In the genomic region with DNA sequence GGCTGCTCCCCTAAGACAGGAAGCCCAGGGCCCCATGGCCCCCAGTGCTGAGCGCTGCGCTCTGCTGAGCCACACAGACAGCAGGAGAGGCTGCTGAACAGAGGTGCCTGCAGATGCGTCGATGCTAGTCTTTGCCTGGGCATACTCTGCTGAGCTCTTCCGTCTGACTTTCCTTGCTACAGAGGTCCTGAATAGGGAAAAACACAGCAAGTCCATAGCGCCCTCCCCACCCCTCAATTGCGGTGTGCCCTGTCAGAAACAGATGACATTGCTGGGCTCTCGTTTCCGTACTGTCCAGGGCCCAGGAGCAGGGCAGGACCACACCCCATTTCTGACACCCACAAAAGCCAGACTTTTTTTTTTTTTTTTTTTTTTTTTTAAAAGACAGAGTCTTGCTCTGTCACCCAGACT, we compare ENCODE assay signal across 12 cellular contexts.
DNase-seq lines count a peak whose midpoint lies in the region; ATAC-seq and TF ChIP-seq lines count a peak whose summit lies in the region.
"Had no signal": no experiment of that assay in that cellular context is flagged by ENCODE, and none has a peak within 500 bp of the region (broad histone marks: within the 10 kb centered on the region; RNA-seq: fewer than 3 reads in every experiment).

No MANE protein-coding gene starts in this region.

- H3K4me1 ChIP-seq in Loucy (ENCODE audit: insufficient read depth, low read length, poor library complexity, severe bottlenecking) (peaks cover 36% of the 10 kb centered on the region), sigmoid colon (no peaks in the 10 kb centered on the region)
- H3K4me1 ChIP-seq: parathyroid adenoma had no signal

- no peaks in the 10 kb centered on the region for H3F3A ChIP-seq in Loucy (ENCODE audit: low read depth)

- H3K27me3 ChIP-seq in Loucy (ENCODE audit: insufficient read depth, low read length, poor library complexity, severe bottlenecking) (no peaks in the 10 kb centered on the region), sigmoid colon (no peaks in the 10 kb centered on the region)

- peak overlapping the region; percentile 36 for H3K4me2 ChIP-seq in Loucy (ENCODE audit: low read depth, low read length, poor library complexity, severe bottlenecking)

- H3K9me3 Mint-ChIP-seq in memory B cell: no peaks in the 10 kb centered on the region

- H3K9ac ChIP-seq in Loucy (ENCODE audit: low read depth, low read length, poor library complexity, severe bottlenecking): peak overlapping the region; percentile 19
- H3K9ac ChIP-seq: parathyroid adenoma had no signal

- 54 to 87% methylated on average over 9 of the region's 9 CpGs for WGBS in sigmoid colon, 2 donors

- no peaks in the 10 kb centered on the region for H3K9me2 ChIP-seq in Loucy (replicated peaks; ENCODE audit: low read depth, low read length)

- ATAC-seq in GM18498 (IDR thresholded peaks at IDR 0.05; ENCODE audit: unreplicated experiment): peak; percentile 82
- ATAC-seq in GM21619 (IDR thresholded peaks at IDR 0.05; ENCODE audit: unreplicated experiment): peak; percentile 61
- peak; percentile 92 for ATAC-seq in memory B cell (ENCODE audit: low read depth)

- peak overlapping the region; percentile 52 for H3K4me3 Mint-ChIP-seq in memory B cell

- peaks cover 38% of the 10 kb centered on the region for H3K4me1 Mint-ChIP-seq in memory B cell

- no peak overlapping the region for H3K27ac ChIP-seq in sigmoid colon
- H3K27ac ChIP-seq: parathyroid adenoma had no signal

- peak overlapping the region; percentile 42; the same call in 1 of the 2 replicates for H2AFZ ChIP-seq in Loucy (ENCODE audit: low read length)
- H2AFZ ChIP-seq: parathyroid adenoma had no signal

- H3K36me3 ChIP-seq in Loucy (ENCODE audit: insufficient read depth, low read length) (no peaks in the 10 kb centered on the region), sigmoid colon (peaks cover 0 to 54% (median 12%) of the 10 kb centered on the region in 4 donors)

- H3K36me3 Mint-ChIP-seq in memory B cell: peaks cover 23% of the 10 kb centered on the region

- H3K4me3 ChIP-seq in Loucy (ENCODE audit: low read length, poor library complexity, severe bottlenecking) (no peak overlapping the region), sigmoid colon (no peak overlapping the region)

- peak; percentile 30 to 54 for DNase-seq in memory B cell (ENCODE audit: low spot score in 2 of 2)
- no peak for DNase-seq in SKM-1 (lab: John Stamatoyannopoulos, UW; ENCODE audit: unreplicated experiment)
- DNase-seq in T-helper 9 cell: no peak
- DNase-seq in dedifferentiated amniotic fluid mesenchymal stem cell (ENCODE audit: extremely low spot score): no peak
- DNase-seq in sigmoid colon: no peak
- DNase-seq: activated effector memory CD4-positive, alpha-beta T cell treated with anti-CD3 and anti-CD28 coated beads, Interleukin-2, amount 50 U/mL, for 16 hours; foreskin fibroblast; OCI-M1 had no signal

- no peak for TF ChIP-seq POLR2A in sigmoid colon (IDR thresholded peaks at IDR 0.05)

- no peaks in the 10 kb centered on the region for H3K79me2 ChIP-seq in Loucy (ENCODE audit: insufficient read depth, low read length)
- H3K79me2 ChIP-seq: parathyroid adenoma had no signal

- peak overlapping the region; percentile 41 for H3K27ac Mint-ChIP-seq in memory B cell

- TF ChIP-seq CTCF in Loucy (conservative IDR thresholded peaks at IDR 0.05; ENCODE audit: low read length) (no peak), sigmoid colon (IDR thresholded peaks at IDR 0.05) (no peak)

- TF ChIP-seq EP300 in sigmoid colon (IDR thresholded peaks at IDR 0.05): no peak

- H3K27me3 Mint-ChIP-seq in memory B cell: no peaks in the 10 kb centered on the region

- intact Hi-C loops in sigmoid colon (cut with DNase I): no loop called here

- no peaks in the 10 kb centered on the region for H4K20me1 ChIP-seq in Loucy (ENCODE audit: insufficient read depth, low read length, poor library complexity, severe bottlenecking)

- H3K9me3 ChIP-seq in Loucy (ENCODE audit: insufficient read depth, low read depth, low read length) (no peaks in the 10 kb centered on the region), sigmoid colon (no peaks in the 10 kb centered on the region)

Comparison
In these comparisons a context has a peak if more than half of its experiments do, and no peak if none do; other contexts are left out.
1. DNase-seq: peak in memory B cell (2 of 2); none in SKM-1 (single experiment), T-helper 9 cell (single experiment), dedifferentiated amniotic fluid mesenchymal stem cell (single experiment) and sigmoid colon (single experiment).
2. Peak in every context shown above with its lines, with median percentiles within 50 percentile points of each other: ATAC-seq.